ENCODE assay signal across 8 cellular contexts in the genomic region with DNA sequence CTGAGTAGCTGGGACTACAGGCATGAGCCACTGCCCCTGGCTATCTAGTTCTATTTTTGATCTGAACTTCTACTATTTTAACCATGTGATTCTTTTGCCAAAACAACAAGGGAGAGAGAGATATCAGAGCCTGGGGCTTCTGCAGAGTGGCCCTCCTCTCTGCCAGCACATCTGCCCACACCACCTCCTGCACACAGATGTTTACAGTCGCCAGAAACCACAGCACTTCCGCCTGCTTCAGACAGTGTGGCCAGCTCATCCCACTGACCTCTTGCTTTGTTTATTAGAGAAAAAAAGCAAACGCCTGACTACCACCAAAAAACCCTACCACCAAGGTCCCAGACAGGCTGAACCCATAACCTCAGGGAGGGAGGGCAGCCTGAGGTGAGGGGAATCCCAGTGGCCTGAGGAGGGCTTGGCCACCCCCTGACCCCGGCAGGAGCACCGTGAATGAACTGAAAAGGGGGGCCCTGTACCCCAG.
DNase-seq lines count a peak whose midpoint lies in the region; ATAC-seq and TF ChIP-seq lines count a peak whose summit lies in the region.

No MANE protein-coding gene starts in this region.

- intact Hi-C loops in IMR-90 (cut with micrococcal nuclease) = loop anchor here (1.0 kb wide), 1 partner anchor 89 kb away; a partner anchor contains a TSS
- intact Hi-C loops in esophagus muscularis mucosa (cut with DNase I) = no loop called here

- H3K36me3 ChIP-seq in IMR-90 (ENCODE audit: control insufficient read depth, insufficient read depth, low read length) (no peaks in the 10 kb centered on the region), esophagus muscularis mucosa (no peaks in the 10 kb centered on the region)

- DNase-seq in AG08396 (ENCODE audit: low spot score) = peak; percentile 84
- DNase-seq in GM20000 (ENCODE audit: low spot score) = peak; percentile 37
- DNase-seq in IMR-90 = peak; percentile 90
- peak; percentile 67 for DNase-seq in fibroblast of pulmonary artery (ENCODE audit: low read depth)
- DNase-seq in HPDE6-E6E7 (ENCODE audit: extremely low spot score) = no peak
- DNase-seq in NCI-H1105 (lab: John Stamatoyannopoulos, UW) = no peak
- no peak for DNase-seq in esophagus muscularis mucosa (ENCODE audit: extremely low spot score)

- peak overlapping the region; percentile 90 for H2BK20ac ChIP-seq in IMR-90 (ENCODE audit: low read depth, low read length)

- peak overlapping the region; percentile 89 for H4K91ac ChIP-seq in IMR-90 (ENCODE audit: insufficient read depth, low read depth, low read length)

- H4K20me1 ChIP-seq in IMR-90 (ENCODE audit: insufficient read depth, low read length) = peaks cover 6% of the 10 kb centered on the region; the same call in 1 of the 2 replicates

- H3K4me1 ChIP-seq in IMR-90 (ENCODE audit: control insufficient read depth, insufficient read depth, low read length) (peaks cover 13% of the 10 kb centered on the region), esophagus muscularis mucosa (peaks cover 6 to 13% (median 7%) of the 10 kb centered on the region in 4 donors)

- peak overlapping the region; percentile 12; the same call in 1 of the 2 replicates for H4K5ac ChIP-seq in IMR-90 (ENCODE audit: low read depth, low read length)

- H3K9me1 ChIP-seq in IMR-90 (ENCODE audit: insufficient read depth, low read length) = peaks cover 13% of the 10 kb centered on the region

- in situ Hi-C loops in IMR-90 (cut with MboI; ENCODE audit: low sequenced_read_pairs) = loop anchor here (25.0 kb wide), 1 partner anchor 515 kb away; no protein-coding TSS in a partner anchor

- H3K4ac ChIP-seq in IMR-90 (ENCODE audit: low read depth, low read length) = peak overlapping the region; percentile 92

- H3K14ac ChIP-seq in IMR-90 (replicated peaks; ENCODE audit: low read depth, low read length) = peak overlapping the region; percentile 81

- no peak overlapping the region for H3K18ac ChIP-seq in IMR-90 (ENCODE audit: low read depth, low read length)

- H3K79me1 ChIP-seq in IMR-90 (ENCODE audit: low read depth in 1 of 2, low read length in 2 of 2) = 0 out of 4 replicates have a peak, but pooled peaks cover 0 to 3% of the 10 kb centered on the region in 2 experiments

- H4K8ac ChIP-seq in IMR-90 (ENCODE audit: low read depth in 2 of 2, low read length in 2 of 2) = peak overlapping the region; percentile 62 to 64; a peak in 3 of 4 replicates

- no CpG with 5 or more reads among the region's 5 CpGs for WGBS in IMR-90 (ENCODE audit: extremely low coverage in 2 of 2, insufficient read length in 1 of 2), 2 experiments
- WGBS in esophagus muscularis mucosa = 36% methylated on average over 5 of the region's 5 CpGs

- TF ChIP-seq RAD21 in IMR-90 (IDR thresholded peaks at IDR 0.05; ENCODE audit: low read length) = peak; percentile 25

- no peak overlapping the region for H3K4me3 ChIP-seq in IMR-90 (ENCODE audit: insufficient read depth, low read depth, low read length)
- no peak overlapping the region for H3K4me3 ChIP-seq in fibroblast of pulmonary artery (replicated peaks; ENCODE audit: low read depth, low read length)
- no peak overlapping the region for H3K4me3 ChIP-seq in esophagus muscularis mucosa

- peak overlapping the region; percentile 93 for H2BK120ac ChIP-seq in IMR-90 (ENCODE audit: low read depth, low read length)

- no peak for TF ChIP-seq CTCF in GM20000 (IDR thresholded peaks at IDR 0.05; ENCODE audit: extremely low read depth, missing control alignments)
- TF ChIP-seq CTCF in IMR-90 (conservative IDR thresholded peaks at IDR 0.05; ENCODE audit: low read depth, low read length) = no peak
- no peak for TF ChIP-seq CTCF in fibroblast of pulmonary artery (IDR thresholded peaks at IDR 0.05; ENCODE audit: low read length, missing control alignments)
- no peak for TF ChIP-seq CTCF in esophagus muscularis mucosa (IDR thresholded peaks at IDR 0.05)

- CTCF ChIA-PET in IMR-90 (lab: Yijun Ruan, JAX) = interaction anchor here (4.3 kb wide), 1 partner anchor 97 kb away, joined by 37 read pairs; no protein-coding TSS in a partner anchor

- no peak for TF ChIP-seq EP300 in esophagus muscularis mucosa (IDR thresholded peaks at IDR 0.05)

- no peak for TF ChIP-seq POLR2A in IMR-90 (IDR thresholded peaks at IDR 0.05; ENCODE audit: low read depth, low read length)
- no peak for TF ChIP-seq POLR2A in esophagus muscularis mucosa (IDR thresholded peaks at IDR 0.05; ENCODE audit: low read depth)

- BruUV-seq in IMR-90 (replicated peaks; lab: Mats Ljungman, UMichigan) = no TSS peak

- dilution Hi-C loops in IMR-90 (cut with HindIII; ENCODE audit: low sequenced_read_pairs, unreplicated experiment) = loop anchor here (25.0 kb wide), 1 partner anchor 90 kb away; a partner anchor contains a TSS

- H3K56ac ChIP-seq in IMR-90 (ENCODE audit: extremely low read depth, insufficient read depth, low read length) = peak overlapping the region; percentile 62

- no peaks in the 10 kb centered on the region for H3K9me3 ChIP-seq in IMR-90 (ENCODE audit: control insufficient read depth, insufficient read depth, low read length)
- H3K9me3 ChIP-seq in esophagus muscularis mucosa = no peaks in the 10 kb centered on the region

- POLR2A ChIA-PET in IMR-90 (lab: Charles Lee; ENCODE audit: unreplicated experiment) = interaction anchor here (0.8 kb wide), 1 partner anchor 97 kb away, joined by 5 read pairs; no protein-coding TSS in a partner anchor

- peak overlapping the region; percentile 83; the same call in 2 of the 3 replicates for H2BK15ac ChIP-seq in IMR-90 (ENCODE audit: low read depth, low read length)

- H2AK5ac ChIP-seq in IMR-90 (ENCODE audit: low read depth, low read length) = peak overlapping the region; percentile 99

- peak overlapping the region; percentile 24 for H3K4me2 ChIP-seq in IMR-90 (ENCODE audit: low read depth, low read length)

- H3K27ac ChIP-seq in IMR-90 (ENCODE audit: insufficient read depth, low read length) (peak overlapping the region; percentile 69), esophagus muscularis mucosa (replicated peaks in 1 of 4) (no peak overlapping the region)

- peak overlapping the region; percentile 54; the same call in 1 of the 2 replicates for H3K23ac ChIP-seq in IMR-90 (ENCODE audit: low read depth, low read length)

- peak overlapping the region; percentile 94 for H2AK9ac ChIP-seq in IMR-90 (replicated peaks; ENCODE audit: low read depth, low read length, poor library complexity)

- H2AFZ ChIP-seq in IMR-90 (replicated peaks; ENCODE audit: low read length, poor library complexity) = peak overlapping the region; percentile 84

- H2BK5ac ChIP-seq in IMR-90 (ENCODE audit: low read depth, low read length, poor library complexity, severe bottlenecking) = peak overlapping the region; percentile 84

- ATAC-seq in IMR-90 (ENCODE audit: low read depth) (peak; percentile 93), GM21360 (IDR thresholded peaks at IDR 0.05; ENCODE audit: unreplicated experiment) (no peak)

- no peak overlapping the region; the same call in 1 of the 2 replicates for H3K9ac ChIP-seq in IMR-90 (ENCODE audit: low read depth, low read length)

- H3K27me3 ChIP-seq in IMR-90 (ENCODE audit: control insufficient read depth, insufficient read depth, low read length) = no peaks in the 10 kb centered on the region
- no peaks in the 10 kb centered on the region for H3K27me3 ChIP-seq in esophagus muscularis mucosa

TF ChIP-seq in IMR-90, 13 proteins besides CTCF, POLR2A, EP300 and RAD21:
- TF ChIP-seq FOS (IDR thresholded peaks at IDR 0.05; ENCODE audit: low read depth, low read length) = peak; percentile 74; the same call in 1 of the 2 replicates
- TF ChIP-seq, protein P1, sequence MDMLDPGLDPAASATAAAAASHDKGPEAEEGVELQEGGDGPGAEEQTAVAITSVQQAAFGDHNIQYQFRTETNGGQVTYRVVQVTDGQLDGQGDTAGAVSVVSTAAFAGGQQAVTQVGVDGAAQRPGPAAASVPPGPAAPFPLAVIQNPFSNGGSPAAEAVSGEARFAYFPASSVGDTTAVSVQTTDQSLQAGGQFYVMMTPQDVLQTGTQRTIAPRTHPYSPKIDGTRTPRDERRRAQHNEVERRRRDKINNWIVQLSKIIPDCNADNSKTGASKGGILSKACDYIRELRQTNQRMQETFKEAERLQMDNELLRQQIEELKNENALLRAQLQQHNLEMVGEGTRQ (IDR thresholded peaks at IDR 0.05; ENCODE audit: low read depth, low read length) = no peak
- peak; percentile 58; the same call in 1 of the 2 replicates for TF ChIP-seq MXI1 (IDR thresholded peaks at IDR 0.05; ENCODE audit: borderline replicate concordance, low read depth, low read length)
- no peak for TF ChIP-seq MAFK (IDR thresholded peaks at IDR 0.05; ENCODE audit: low read depth, low read length)
- TF ChIP-seq NFE2L2 (IDR thresholded peaks at IDR 0.05; ENCODE audit: low read depth, low read length) = no peak
- TF ChIP-seq CHD1 (IDR thresholded peaks at IDR 0.05; ENCODE audit: low read depth, low read length) = no peak
- no peak for TF ChIP-seq RFX5 (IDR thresholded peaks at IDR 0.05; ENCODE audit: low read depth, low read length)
- TF ChIP-seq SMC3 (IDR thresholded peaks at IDR 0.05; ENCODE audit: low read depth, low read length) = peak; percentile 26; the same call in 1 of the 2 replicates
- TF ChIP-seq MAZ (IDR thresholded peaks at IDR 0.05; ENCODE audit: borderline replicate concordance, low read depth, low read length) = peak; percentile 53
- peak; percentile 94 for TF ChIP-seq RCOR1 (IDR thresholded peaks at IDR 0.05; ENCODE audit: insufficient replicate concordance, low read length)
- no peak for TF ChIP-seq CEBPB (IDR thresholded peaks at IDR 0.05; ENCODE audit: low read depth, low read length)
- peak; percentile 81 for TF ChIP-seq BHLHE40 (IDR thresholded peaks at IDR 0.05; ENCODE audit: low read depth, low read length)
- TF ChIP-seq, protein P2, sequence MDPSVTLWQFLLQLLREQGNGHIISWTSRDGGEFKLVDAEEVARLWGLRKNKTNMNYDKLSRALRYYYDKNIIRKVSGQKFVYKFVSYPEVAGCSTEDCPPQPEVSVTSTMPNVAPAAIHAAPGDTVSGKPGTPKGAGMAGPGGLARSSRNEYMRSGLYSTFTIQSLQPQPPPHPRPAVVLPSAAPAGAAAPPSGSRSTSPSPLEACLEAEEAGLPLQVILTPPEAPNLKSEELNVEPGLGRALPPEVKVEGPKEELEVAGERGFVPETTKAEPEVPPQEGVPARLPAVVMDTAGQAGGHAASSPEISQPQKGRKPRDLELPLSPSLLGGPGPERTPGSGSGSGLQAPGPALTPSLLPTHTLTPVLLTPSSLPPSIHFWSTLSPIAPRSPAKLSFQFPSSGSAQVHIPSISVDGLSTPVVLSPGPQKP (IDR thresholded peaks at IDR 0.05; ENCODE audit: borderline replicate concordance, low read depth, low read length) = no peak

Comparison
In these comparisons a context has a peak if more than half of its experiments do, and no peak if none do; other contexts are left out.
1. DNase-seq: peak in AG08396 (single experiment), GM20000 (single experiment), IMR-90 (single experiment) and fibroblast of pulmonary artery (single experiment); none in HPDE6-E6E7 (single experiment), NCI-H1105 (single experiment) and esophagus muscularis mucosa (single experiment).